In the genomic region with DNA sequence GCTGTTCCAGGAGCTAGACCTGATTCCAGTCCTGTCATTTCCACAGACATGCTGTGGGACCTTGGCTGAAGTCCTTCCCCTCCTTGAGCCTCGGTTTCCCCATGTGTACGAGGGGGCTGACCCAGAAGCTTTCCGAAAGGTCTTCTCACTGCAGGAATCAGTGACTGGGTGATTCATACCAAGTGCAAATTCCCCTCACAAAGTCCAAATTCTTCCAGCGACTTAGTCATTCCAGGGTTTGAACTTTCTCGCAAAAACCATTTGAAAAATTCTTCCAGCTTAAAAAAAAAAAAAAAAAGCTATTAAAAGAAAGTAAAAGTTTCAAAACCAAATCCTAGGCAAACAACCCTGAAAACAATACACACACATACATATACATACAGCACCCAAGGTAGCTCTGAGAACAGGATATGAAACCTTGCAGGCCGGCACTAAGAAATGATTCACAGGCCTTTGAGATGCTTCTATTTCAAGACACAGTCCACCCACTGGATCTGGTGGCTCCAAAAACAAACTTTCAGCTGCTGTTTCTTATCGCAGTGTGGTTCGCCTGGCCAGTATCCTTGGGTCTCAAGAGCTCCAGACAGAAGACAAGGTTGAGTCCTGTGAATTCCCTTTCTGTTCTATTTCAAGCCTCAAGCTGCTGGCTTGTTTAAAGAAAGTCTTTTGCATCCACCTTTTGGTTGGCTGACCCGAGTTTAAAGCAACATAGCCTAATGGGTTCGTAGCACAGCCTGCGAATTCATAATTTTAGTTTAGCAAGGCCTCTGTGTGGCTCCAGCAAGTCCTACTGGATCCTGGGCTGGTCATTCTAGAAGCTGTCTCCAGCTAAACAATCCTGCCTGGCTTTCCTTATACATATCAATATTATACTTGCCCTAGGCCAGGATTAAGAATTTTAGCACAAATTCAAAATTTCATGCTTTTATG, we compare ENCODE assay signal across 8 cellular contexts. TPM values are rescaled to one million over a fixed set of nuclear protein-coding genes. Genes with fewer than 3 reads are reported as not detected.
DNase-seq lines count a peak whose midpoint lies in the region; ATAC-seq and TF ChIP-seq lines count a peak whose summit lies in the region.

No MANE protein-coding gene starts in this region.

- POLR2A ChIA-PET in Caco-2 (lab: Charles Lee), result interaction anchor here (0.6 to 1.7 kb wide), 10 partner anchors 9 to 1168 kb away, joined by 3 to 46 read pairs (median 5); partner anchors contain the start of genes CLIC4, ID3, PITHD1 and RPL11

- no peaks in the 10 kb centered on the region for H3K27me3 Mint-ChIP-seq in Caco-2 (ENCODE audit: insufficient read depth, unreplicated experiment)
- no peaks in the 10 kb centered on the region for H3K27me3 Mint-ChIP-seq in activated naive CD4-positive, alpha-beta T cell treated with anti-CD3 and anti-CD28 coated beads, Interleukin-2, amount 50 U/mL, for 24 hours

- no peak overlapping the region for H3K4me3 ChIP-seq in Caco-2 (ENCODE audit: low read depth, low read length)
- peak overlapping the region; percentile 12 for H3K4me3 ChIP-seq in right cardiac atrium (ENCODE audit: low read length)
- no peak overlapping the region for H3K4me3 ChIP-seq in stomach

- H3K27ac ChIP-seq in right cardiac atrium (ENCODE audit: low read length) (peak overlapping the region; percentile 87), stomach (peak overlapping the region; percentile 37 to 85 (median 76))

- intact Hi-C loops in Caco-2 (cut with micrococcal nuclease; ENCODE audit: unreplicated experiment), result loop anchor here (2.0 kb wide), 2 partner anchors 15 to 19 kb away; partner anchors contain the start of gene ID3
- intact Hi-C loops in right cardiac atrium (cut with DNase I), result no loop called here
- intact Hi-C loops in stomach (cut with DNase I; ENCODE audit: low total_unique reads), result no loop called here

- peaks cover 30% of the 10 kb centered on the region for H3K4me1 Mint-ChIP-seq in Caco-2 (ENCODE audit: low read depth, unreplicated experiment)
- peaks cover 53% of the 10 kb centered on the region for H3K4me1 Mint-ChIP-seq in activated naive CD4-positive, alpha-beta T cell treated with anti-CD3 and anti-CD28 coated beads, Interleukin-2, amount 50 U/mL, for 24 hours

- peaks cover 5% of the 10 kb centered on the region for H3K36me3 Mint-ChIP-seq in Caco-2 (ENCODE audit: insufficient read depth, unreplicated experiment)
- no peaks in the 10 kb centered on the region for H3K36me3 Mint-ChIP-seq in activated naive CD4-positive, alpha-beta T cell treated with anti-CD3 and anti-CD28 coated beads, Interleukin-2, amount 50 U/mL, for 24 hours

- DNase-seq in Caco-2 (peak in 1 of 2 experiments; percentile 52), HK-2 (ENCODE audit: unreplicated experiment) (peak; percentile 37), right cardiac atrium (peak; percentile 47 to 73 (median 71)), stomach (no peak), SKM-1 (lab: John Stamatoyannopoulos, UW; ENCODE audit: unreplicated experiment) (no peak), NCI-H187 treated with DMSO at 0.1 percent for 48 hours (lab: John Stamatoyannopoulos, UW) (no peak)

- H3K9me3 ChIP-seq in Caco-2 (no peaks in the 10 kb centered on the region), right cardiac atrium (ENCODE audit: control insufficient read depth, low read length) (no peaks in the 10 kb centered on the region), stomach (no peaks in the 10 kb centered on the region)

- no peaks in the 10 kb centered on the region for H3K36me3 ChIP-seq in Caco-2 (ENCODE audit: control insufficient read depth, insufficient read depth, low read length)
- no peaks in the 10 kb centered on the region for H3K36me3 ChIP-seq in stomach

- TF ChIP-seq CTCF in Caco-2 (IDR thresholded peaks at IDR 0.05; ENCODE audit: insufficient read depth in 1 of 2, low read depth in 1 of 2, low read length in 1 of 2, severe bottlenecking in 1 of 2, unreplicated experiment in 1 of 2), result no peak
- TF ChIP-seq CTCF in stomach (IDR thresholded peaks at IDR 0.05), result no peak

- no peaks in the 10 kb centered on the region for H3K9me3 Mint-ChIP-seq in Caco-2 (ENCODE audit: unreplicated experiment)
- H3K9me3 Mint-ChIP-seq in activated naive CD4-positive, alpha-beta T cell treated with anti-CD3 and anti-CD28 coated beads, Interleukin-2, amount 50 U/mL, for 24 hours, result no peaks in the 10 kb centered on the region

- H3K4me1 ChIP-seq in Caco-2 (peaks cover 49% of the 10 kb centered on the region), right cardiac atrium (ENCODE audit: control insufficient read depth, insufficient read depth, low read length) (peaks cover 7% of the 10 kb centered on the region), stomach (peaks cover 34 to 46% (median 37%) of the 10 kb centered on the region in 4 donors)

- peak overlapping the region; percentile 64 for H3K4me3 Mint-ChIP-seq in Caco-2 (ENCODE audit: unreplicated experiment)
- peak overlapping the region; percentile 72 for H3K4me3 Mint-ChIP-seq in activated naive CD4-positive, alpha-beta T cell treated with anti-CD3 and anti-CD28 coated beads, Interleukin-2, amount 50 U/mL, for 24 hours

- no peak for TF ChIP-seq POLR2A in stomach (IDR thresholded peaks at IDR 0.05)

- H3K27ac Mint-ChIP-seq in Caco-2 (ENCODE audit: unreplicated experiment), result peak overlapping the region; percentile 96
- H3K27ac Mint-ChIP-seq in activated naive CD4-positive, alpha-beta T cell treated with anti-CD3 and anti-CD28 coated beads, Interleukin-2, amount 50 U/mL, for 24 hours, result peak overlapping the region; percentile 86

- BruUV-seq in Caco-2 (replicated peaks; lab: Mats Ljungman, UMichigan), result no TSS peak

- TF ChIP-seq EP300 in stomach (IDR thresholded peaks at IDR 0.05), result no peak

- peak; percentile 82 for ATAC-seq in GM19463 (IDR thresholded peaks at IDR 0.05; ENCODE audit: unreplicated experiment)
- peak; percentile 75 to 86 for ATAC-seq in right cardiac atrium

- H3K27me3 ChIP-seq in Caco-2 (replicated peaks; ENCODE audit: control insufficient read depth, insufficient read depth, low read length) (no peaks in the 10 kb centered on the region), right cardiac atrium (ENCODE audit: control insufficient read depth, insufficient read depth) (no peaks in the 10 kb centered on the region), stomach (no peaks in the 10 kb centered on the region)

- CTCF ChIA-PET in Caco-2 (lab: Charles Lee), result interaction anchor here (0.5 to 1.7 kb wide), 14 partner anchors 18 to 233 kb away, joined by 3 to 22 read pairs (median 4); partner anchors contain the start of genes HNRNPR and ID3

- WGBS in right cardiac atrium, result 31% methylated on average over 11 of the region's 11 CpGs
- WGBS in stomach, 5 donors, result 19 to 29% (median 26%) methylated on average over 11 of the region's 11 CpGs

RNA-seq across cellular contexts. Expression of gene ID3, which starts 18.0 kb away (rescaled TPM):
- 13.7 and 18.0 TPM in 2 replicates for total RNA-seq in Caco-2 (2022)
- total RNA-seq in right cardiac atrium, result 100 to 1,000 TPM; 162 to 225 (median 179) TPM
- polyA plus RNA-seq in right cardiac atrium, result 208 TPM
- 1,000 to 10,000 TPM in 1 of 5 donors, 100 to 1,000 TPM in 3, 10 to 100 TPM in 1; 90.6 to 1,101 (median 120) TPM for total RNA-seq in stomach
- polyA plus RNA-seq in stomach, result 100 to 1,000 TPM in 2 of 3 donors, 10 to 100 TPM in 1; 79.4 to 226 (median 139) TPM

RNA-seq across cellular contexts. Expression of gene E2F2, which starts 46.3 kb away (rescaled TPM):
- total RNA-seq in Caco-2 (2022), result 9.1 and 9.5 TPM in 2 replicates
- under 1 TPM in 3 of 4 donors, not detected in 1; 0.06 to 0.82 (median 0.40) TPM for total RNA-seq in right cardiac atrium
- polyA plus RNA-seq in right cardiac atrium, result 0.05 TPM
- total RNA-seq in stomach, result 10 to 100 TPM in 1 of 5 donors, 1 to 10 TPM in 3, under 1 TPM in 1; 0.58 to 27.8 (median 3.5) TPM
- 1 to 10 TPM in 1 of 3 donors, under 1 TPM in 2; 0.61 to 3.2 (median 0.87) TPM for polyA plus RNA-seq in stomach

Comparison
In these comparisons a context has a peak if more than half of its experiments do, and no peak if none do; other contexts are left out.
1. DNase-seq: peak in HK-2 (single experiment) and right cardiac atrium (3 of 3); none in stomach (single experiment), SKM-1 (single experiment) and NCI-H187 treated with DMSO at 0.1 percent for 48 hours (single experiment).